Comparison of ENCODE assay signal across 24 cellular contexts in the genomic region with DNA sequence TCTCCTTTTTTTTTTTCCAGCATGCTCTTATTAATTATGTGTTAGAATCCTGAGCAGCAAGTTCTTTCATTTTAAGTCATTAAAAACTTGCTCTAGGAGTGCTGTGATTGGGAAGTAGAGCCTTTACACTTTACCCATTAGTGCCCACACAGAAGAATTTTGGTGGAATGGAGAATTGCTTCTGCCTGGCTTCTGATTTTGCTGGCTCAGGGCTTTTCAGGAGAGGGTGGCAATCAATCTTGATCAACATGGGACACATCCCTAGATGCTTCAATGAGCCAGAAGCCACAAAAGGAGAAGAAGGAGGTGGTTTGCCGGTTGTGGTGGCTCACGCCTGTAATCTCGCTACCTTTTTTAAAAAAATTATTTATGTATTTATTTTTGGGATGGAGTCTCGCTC. TPM values are rescaled to one million over a fixed set of nuclear protein-coding genes. Genes with fewer than 3 reads are reported as not detected.
DNase-seq lines count a peak whose midpoint lies in the region; ATAC-seq, FAIRE-seq and TF ChIP-seq lines count a peak whose summit lies in the region.
"Had no signal": no experiment of that assay in that cellular context is flagged by ENCODE, and none has a peak within 500 bp of the region (broad histone marks: within the 10 kb centered on the region; RNA-seq: fewer than 3 reads in every experiment).

No MANE protein-coding gene starts in this region.

- H3K36me3 ChIP-seq in HepG2 (replicated peaks in 1 of 2; ENCODE audit: control insufficient read depth in 1 of 2, insufficient read depth in 2 of 2, low read length in 2 of 2) (no peaks in the 10 kb centered on the region), right lobe of liver (no peaks in the 10 kb centered on the region), IMR-90 (ENCODE audit: control insufficient read depth, insufficient read depth, low read length) (no peaks in the 10 kb centered on the region), K562 (ENCODE audit: control insufficient read depth, insufficient read depth, low read length) (no peaks in the 10 kb centered on the region)
- H3K36me3 ChIP-seq: BE2C, HAP-1 had no signal

- TF ChIP-seq RAD21 in HepG2 (CRISPR knock-in tag; IDR thresholded peaks at IDR 0.05) (no peak), IMR-90 (IDR thresholded peaks at IDR 0.05; ENCODE audit: low read length) (no peak), K562 (CRISPR knock-in tag; conservative IDR thresholded peaks at IDR 0.05 in 1 of 2, IDR thresholded peaks at IDR 0.05 in 1 of 2) (no peak)

- no peak overlapping the region for H3K4me3 ChIP-seq in HepG2 (replicated peaks in 1 of 3; ENCODE audit: insufficient read depth in 1 of 3, low read depth in 2 of 3, low read length in 3 of 3)
- no peak overlapping the region for H3K4me3 ChIP-seq in right lobe of liver
- H3K4me3 ChIP-seq in IMR-90 (ENCODE audit: insufficient read depth, low read depth, low read length), result no peak overlapping the region
- H3K4me3 ChIP-seq in K562, result no peak overlapping the region
- H3K4me3 ChIP-seq: GM23248, HAP-1 had no signal

- peaks cover 3 to 21% of the 10 kb centered on the region in 2 experiments; a peak in 3 of 5 replicates for H3K27me3 ChIP-seq in HepG2 (ENCODE audit: control insufficient read depth in 1 of 2, insufficient read depth in 2 of 2, low read length in 2 of 2)
- no peaks in the 10 kb centered on the region for H3K27me3 ChIP-seq in right lobe of liver
- peaks cover 25% of the 10 kb centered on the region for H3K27me3 ChIP-seq in IMR-90 (ENCODE audit: control insufficient read depth, insufficient read depth, low read length)
- H3K27me3 ChIP-seq in K562 (ENCODE audit: control insufficient read depth in 2 of 2, insufficient read depth in 2 of 2, low read length in 2 of 2), result no peaks in the 10 kb centered on the region; a peak in 1 of 5 replicates
- H3K27me3 ChIP-seq: BE2C had no signal

- H3K36me3 Mint-ChIP-seq in activated CD8-positive, alpha-beta memory T cell treated with anti-CD3 and anti-CD28 coated beads, Interleukin-2, amount 10 ng/mL, durations not matched to agents 7 days and 5 days, result no peaks in the 10 kb centered on the region
- H3K36me3 Mint-ChIP-seq: CD4-positive, CD25-positive, alpha-beta regulatory T cell; CD8-positive, alpha-beta T cell had no signal

- FAIRE-seq in HepG2 (lab: Jason Lieb, UNC), result no peak
- FAIRE-seq in K562 (lab: Jason Lieb, UNC), result no peak
- FAIRE-seq: A204.1, G401.6, GM12892, H54 had no signal

- TF ChIP-seq EP300 in HepG2 (IDR thresholded peaks at IDR 0.05; ENCODE audit: low read depth in 2 of 2, low read length in 2 of 2) (no peak), HepG2 (CRISPR knock-in tag; IDR thresholded peaks at IDR 0.05; ENCODE audit: borderline replicate concordance) (no peak), K562 (IDR thresholded peaks at IDR 0.05; ENCODE audit: low read length) (no peak)

- H3K9ac ChIP-seq in HepG2 (ENCODE audit: insufficient read depth, low read depth, low read length), result no peak overlapping the region
- no peak overlapping the region for H3K9ac ChIP-seq in IMR-90 (ENCODE audit: low read depth, low read length)
- no peak overlapping the region for H3K9ac ChIP-seq in K562 (ENCODE audit: insufficient read depth in 1 of 2, low read depth in 2 of 2, low read length in 2 of 2)
- H3K9ac ChIP-seq: GM23248 had no signal

- no peak overlapping the region for H2BK5ac ChIP-seq in IMR-90 (ENCODE audit: low read depth, low read length, poor library complexity, severe bottlenecking)

- H4K91ac ChIP-seq in IMR-90 (ENCODE audit: insufficient read depth, low read depth, low read length), result no peak overlapping the region

- H3K4me2 ChIP-seq in HepG2 (ENCODE audit: low read depth, low read length) (no peak overlapping the region), IMR-90 (ENCODE audit: low read depth, low read length) (no peak overlapping the region), K562 (ENCODE audit: insufficient read depth, low read length) (no peak overlapping the region)

- H2AFZ ChIP-seq in HepG2 (ENCODE audit: low read length) (no peak overlapping the region), IMR-90 (replicated peaks; ENCODE audit: low read length, poor library complexity) (no peak overlapping the region), K562 (ENCODE audit: low read depth, low read length) (no peak overlapping the region)
- H2AFZ ChIP-seq: GM23248 had no signal

- no peak overlapping the region for H3K23ac ChIP-seq in IMR-90 (ENCODE audit: low read depth, low read length)

- H3K9me3 ChIP-seq in HepG2 (ENCODE audit: low read length) (no peaks in the 10 kb centered on the region), right lobe of liver (no peaks in the 10 kb centered on the region), IMR-90 (ENCODE audit: control insufficient read depth, insufficient read depth, low read length) (no peaks in the 10 kb centered on the region), K562 (replicated peaks; ENCODE audit: control insufficient read depth, insufficient read depth, low read depth, low read length) (no peaks in the 10 kb centered on the region)
- H3K9me3 ChIP-seq: BE2C, Caco-2, HAP-1 had no signal

- no peak overlapping the region for H2AK9ac ChIP-seq in IMR-90 (replicated peaks; ENCODE audit: low read depth, low read length, poor library complexity)

- TF ChIP-seq POLR2A in HepG2 (IDR thresholded peaks at IDR 0.05; ENCODE audit: insufficient read depth in 1 of 2, low read depth in 2 of 2, low read length in 2 of 2) (no peak), right lobe of liver (IDR thresholded peaks at IDR 0.05) (no peak), IMR-90 (IDR thresholded peaks at IDR 0.05; ENCODE audit: low read depth, low read length) (no peak), K562 (conservative IDR thresholded peaks at IDR 0.05) (no peak)

- H3K79me1 ChIP-seq in IMR-90 (ENCODE audit: low read depth in 1 of 2, low read length in 2 of 2), result no peaks in the 10 kb centered on the region

- H3K4me1 Mint-ChIP-seq in activated CD8-positive, alpha-beta memory T cell treated with anti-CD3 and anti-CD28 coated beads, Interleukin-2, amount 10 ng/mL, durations not matched to agents 7 days and 5 days, result peaks cover 9% of the 10 kb centered on the region

- WGBS in HepG2 (ENCODE audit: low lambda C conversion rate), result 64% methylated on average over 4 of the region's 4 CpGs
- WGBS in right lobe of liver (ENCODE audit: insufficient coverage, low coverage, low lambda C conversion rate, missing lambda C conversion rate), result 89% methylated on average over 3 of the region's 4 CpGs
- WGBS in IMR-90 (ENCODE audit: extremely low coverage in 2 of 2, insufficient read length in 1 of 2), 2 experiments, result no CpG with 5 or more reads among the region's 4 CpGs
- 69% methylated on average over 4 of the region's 4 CpGs for WGBS in K562 (ENCODE audit: insufficient coverage, low coverage, missing lambda C conversion rate)

- H2BK20ac ChIP-seq in IMR-90 (ENCODE audit: low read depth, low read length), result no peak overlapping the region

- TF ChIP-seq CTCF in HepG2 (CRISPR knock-in tag; IDR thresholded peaks at IDR 0.05) (no peak), right lobe of liver (IDR thresholded peaks at IDR 0.05) (no peak), IMR-90 (conservative IDR thresholded peaks at IDR 0.05; ENCODE audit: low read depth, low read length) (no peak), K562 (IDR thresholded peaks at IDR 0.05 in 2 of 3, conservative IDR thresholded peaks at IDR 0.05 in 1 of 3; ENCODE audit: insufficient read depth in 2 of 3, low read depth in 1 of 3, low read length in 3 of 3) (no peak)

- H3K4me1 ChIP-seq in HepG2 (ENCODE audit: insufficient read depth, low read length), result no peaks in the 10 kb centered on the region
- H3K4me1 ChIP-seq in right lobe of liver, result no peaks in the 10 kb centered on the region
- no peaks in the 10 kb centered on the region; the same call in 1 of the 2 replicates for H3K4me1 ChIP-seq in IMR-90 (ENCODE audit: control insufficient read depth, insufficient read depth, low read length)
- H3K4me1 ChIP-seq in K562 (replicated peaks in 1 of 2; ENCODE audit: control insufficient read depth in 2 of 2, insufficient read depth in 2 of 2, low read length in 2 of 2), result no peaks in the 10 kb centered on the region; a peak in 1 of 5 replicates
- H3K4me1 ChIP-seq: Caco-2 had no signal

- no peak overlapping the region for H3K4me3 Mint-ChIP-seq in activated CD8-positive, alpha-beta memory T cell treated with anti-CD3 and anti-CD28 coated beads, Interleukin-2, amount 10 ng/mL, durations not matched to agents 7 days and 5 days
- H3K4me3 Mint-ChIP-seq: CD4-positive, CD25-positive, alpha-beta regulatory T cell; CD8-positive, alpha-beta T cell; HFFc6 had no signal

- no peak overlapping the region for H2BK120ac ChIP-seq in IMR-90 (ENCODE audit: low read depth, low read length)

- H3K4ac ChIP-seq in IMR-90 (ENCODE audit: low read depth, low read length), result no peak overlapping the region

- H3K56ac ChIP-seq in IMR-90 (ENCODE audit: extremely low read depth, insufficient read depth, low read length), result no peak overlapping the region

- no peak for DNase-seq in HepG2 (ENCODE audit: low spot score)
- DNase-seq in right lobe of liver, result no peak
- no peak for DNase-seq in IMR-90
- DNase-seq in K562 (ENCODE audit: extremely low read depth in 1 of 4, low spot score in 3 of 4), result no peak
- no peak for DNase-seq in T-helper 2 cell
- DNase-seq in SHP77 treated with DMSO at 0.1 percent for 48 hours (lab: John Stamatoyannopoulos, UW), result no peak
- no peak for DNase-seq in activated CD8-positive, alpha-beta memory T cell treated with anti-CD3 and anti-CD28 coated beads, Interleukin-2, amount 10 ng/mL, durations not matched to agents 7 days and 5 days
- DNase-seq in NCI-H446 treated with DMSO at 0.1 percent for 48 hours (lab: John Stamatoyannopoulos, UW), result no peak
- DNase-seq: ACHN; AML-193; BE2C; Caco-2; CD4-positive, CD25-positive, alpha-beta regulatory T cell; CD8-positive, alpha-beta T cell; DMS153; GM23248; HFFc6 had no signal

- H4K8ac ChIP-seq in IMR-90 (ENCODE audit: low read depth in 2 of 2, low read length in 2 of 2), result no peak overlapping the region

- CTCF ChIA-PET in HepG2 (lab: Yijun Ruan, JAX; ENCODE audit: low intra/inter-chr PET ratio, low total read pairs), result no interaction called here
- CTCF ChIA-PET in IMR-90 (lab: Yijun Ruan, JAX), result no interaction called here
- CTCF ChIA-PET in K562 (lab: Yijun Ruan, JAX; ENCODE audit: low intra/inter-chr PET ratio), result no interaction called here
- CTCF ChIA-PET in activated CD8-positive, alpha-beta memory T cell treated with anti-CD3 and anti-CD28 coated beads, Interleukin-2, amount 10 ng/mL, durations not matched to agents 7 days and 5 days (lab: Charles Lee), result no interaction called here

- dilution Hi-C loops in IMR-90 (cut with HindIII; ENCODE audit: low sequenced_read_pairs, unreplicated experiment), result no loop called here

- H4K5ac ChIP-seq in IMR-90 (ENCODE audit: low read depth, low read length), result no peak overlapping the region

- POLR2A ChIA-PET in HepG2 (lab: Yijun Ruan, JAX) (no interaction called here), IMR-90 (lab: Charles Lee; ENCODE audit: unreplicated experiment) (no interaction called here), K562 (lab: Yijun Ruan, JAX) (no interaction called here)

- peaks cover 63% of the 10 kb centered on the region for H3K27me3 Mint-ChIP-seq in activated CD8-positive, alpha-beta memory T cell treated with anti-CD3 and anti-CD28 coated beads, Interleukin-2, amount 10 ng/mL, durations not matched to agents 7 days and 5 days

- H3K18ac ChIP-seq in IMR-90 (ENCODE audit: low read depth, low read length), result no peak overlapping the region

- H3K9me1 ChIP-seq in IMR-90 (ENCODE audit: insufficient read depth, low read length), result no peaks in the 10 kb centered on the region
- no peaks in the 10 kb centered on the region for H3K9me1 ChIP-seq in K562 (ENCODE audit: control insufficient read depth, insufficient read depth, low read length)

- intact Hi-C loops in HepG2 (cut with micrococcal nuclease; ENCODE audit: unreplicated experiment), result no loop called here
- intact Hi-C loops in right lobe of liver (cut with DNase I), result no loop called here
- intact Hi-C loops in IMR-90 (cut with micrococcal nuclease), result no loop called here
- intact Hi-C loops in K562 (cut with micrococcal nuclease), result no loop called here

- no peak overlapping the region for H2BK15ac ChIP-seq in IMR-90 (ENCODE audit: low read depth, low read length)

- BruUV-seq in HepG2 (replicated peaks; lab: Mats Ljungman, UMichigan) (no TSS peak), IMR-90 (replicated peaks; lab: Mats Ljungman, UMichigan) (no TSS peak), K562 (replicated peaks; lab: Mats Ljungman, UMichigan) (no TSS peak)

- in situ Hi-C loops in HepG2 (cut with HindIII; ENCODE audit: extremely low pct_ligation_motif_present, low pct_unique_long_range_greater_than_20kb), result no loop called here
- in situ Hi-C loops in IMR-90 (cut with MboI; ENCODE audit: low sequenced_read_pairs), result loop anchor here (5.0 kb wide), 1 partner anchor 518 kb away; no protein-coding TSS in a partner anchor
- in situ Hi-C loops in K562 (cut with MboI), result no loop called here

- H3K79me2 ChIP-seq in HepG2 (ENCODE audit: insufficient read depth, low read length) (no peaks in the 10 kb centered on the region), K562 (ENCODE audit: control insufficient read depth, insufficient read depth, low read length) (no peaks in the 10 kb centered on the region)

- no peaks in the 10 kb centered on the region for H4K20me1 ChIP-seq in HepG2 (ENCODE audit: insufficient read depth, low read length)
- H4K20me1 ChIP-seq in IMR-90 (ENCODE audit: insufficient read depth, low read length), result no peaks in the 10 kb centered on the region
- H4K20me1 ChIP-seq in K562 (replicated peaks; ENCODE audit: control insufficient read depth, insufficient read depth, low read length), result no peaks in the 10 kb centered on the region

- H3K27ac ChIP-seq in HepG2 (ENCODE audit: extremely low read length, insufficient read depth, low read length) (no peak overlapping the region), right lobe of liver (no peak overlapping the region), IMR-90 (ENCODE audit: insufficient read depth, low read length) (no peak overlapping the region), K562 (ENCODE audit: extremely low read depth, low read depth, low read length) (no peak overlapping the region)
- H3K27ac ChIP-seq: 22Rv1, C4-2B, GM23248 had no signal

- ATAC-seq in HepG2 (no peak), right lobe of liver (no peak), IMR-90 (ENCODE audit: low read depth) (no peak), K562 (no peak)
- ATAC-seq in activated CD8-positive, alpha-beta memory T cell treated with anti-CD3 and anti-CD28 coated beads, Interleukin-2, amount 10 ng/mL, durations not matched to agents 7 days and 5 days, result no peak
- ATAC-seq: CD8-positive, alpha-beta T cell had no signal

- H3K27ac Mint-ChIP-seq in activated CD8-positive, alpha-beta memory T cell treated with anti-CD3 and anti-CD28 coated beads, Interleukin-2, amount 10 ng/mL, durations not matched to agents 7 days and 5 days, result no peak overlapping the region
- H3K27ac Mint-ChIP-seq: CD4-positive, CD25-positive, alpha-beta regulatory T cell; CD8-positive, alpha-beta T cell; HFFc6 had no signal

- no peak overlapping the region for H2AK5ac ChIP-seq in IMR-90 (ENCODE audit: low read depth, low read length)

- H3K9me3 Mint-ChIP-seq in activated CD8-positive, alpha-beta memory T cell treated with anti-CD3 and anti-CD28 coated beads, Interleukin-2, amount 10 ng/mL, durations not matched to agents 7 days and 5 days (ENCODE audit: low read depth), result no peaks in the 10 kb centered on the region
- H3K9me3 Mint-ChIP-seq: CD8-positive, alpha-beta T cell; HFFc6 had no signal

- no peak overlapping the region for H3K14ac ChIP-seq in IMR-90 (replicated peaks; ENCODE audit: low read depth, low read length)

RNA-seq across cellular contexts. Expression of a gene that starts 39.4 kb away (rescaled TPM):
- total RNA-seq in HepG2 (2016; rRNA removed; fragmentation: Illumina TruSeq; extraction: Trizol) (150 and 152 TPM in 2 replicates), right lobe of liver (100 to 1,000 TPM in 2 of 6 experiments, 10 to 100 TPM in 3, 1 to 10 TPM in 1; 9.5 to 126 (median 31.1) TPM), IMR-90 (2012; rRNA removed) (37.1 and 77.8 TPM in 2 replicates), K562 (2014; rRNA removed) (31.6 and 67.6 TPM in 2 replicates), K562 (2014; rRNA removed; fragmentation: Illumina TruSeq; extraction: Trizol) (139 and 156 TPM in 2 replicates), K562 (2015; rRNA removed; fragmentation: Illumina TruSeq; extraction: Trizol) (120 and 137 TPM in 2 replicates), K562 (2021) (53.9 and 64.7 TPM in 2 replicates)
- 116 and 134 TPM in 2 replicates for total RNA-seq in HepG2 (2016; cell fraction: cytosol; rRNA removed; fragmentation: Illumina TruSeq; extraction: Trizol; ENCODE audit: low read depth)
- 151 and 154 TPM in 2 replicates for total RNA-seq in HepG2 (2016; cell fraction: insoluble cytoplasmic fraction; rRNA removed; fragmentation: Illumina TruSeq; extraction: Trizol)
- total RNA-seq in HepG2 (2016; cell fraction: membrane; rRNA removed; fragmentation: Illumina TruSeq; extraction: Trizol), result 153 and 155 TPM in 2 replicates
- 82.3 and 106 TPM in 2 replicates for total RNA-seq in HepG2 (2016; cell fraction: nucleus; rRNA removed; fragmentation: Illumina TruSeq; extraction: Trizol)
- polyA plus RNA-seq in HepG2 (2011; rRNA removed) (42.7 and 44.1 TPM in 2 replicates), IMR-90 (2012; rRNA removed) (76.7 and 92.0 TPM in 2 replicates), K562 (2011; rRNA removed) (64.5 and 98.3 TPM in 2 replicates), K562 (2014; fragmentation: Illumina TruSeq; extraction: Trizol) (84.4 and 99.0 TPM in 2 replicates), K562 (2014; fragmentation: Nextera tagmentation; extraction: Ambion mirVana) (100 to 1,000 TPM; 108 to 111 TPM), K562 (2014; rRNA removed) (141 and 198 TPM in 2 replicates)
- 23.0 and 50.4 TPM in 2 replicates for polyA plus RNA-seq in HepG2 (2011; cell fraction: cytosol; rRNA removed)
- 10.1 and 18.0 TPM in 2 replicates for polyA plus RNA-seq in HepG2 (2011; cell fraction: nucleus; rRNA removed)
- 109 and 125 TPM in 2 replicates for polyA plus RNA-seq in HepG2 (2012)
- 110 and 115 TPM in 2 replicates for polyA plus RNA-seq in HepG2 (2016; cell fraction: cytosol; fragmentation: Illumina TruSeq; extraction: Trizol; ENCODE audit: low read depth)
- polyA plus RNA-seq in HepG2 (2016; cell fraction: insoluble cytoplasmic fraction; fragmentation: Illumina TruSeq; extraction: Trizol; ENCODE audit: low read depth), result 101 and 141 TPM in 2 replicates
- 105 and 124 TPM in 2 replicates for polyA plus RNA-seq in HepG2 (2016; cell fraction: membrane; fragmentation: Illumina TruSeq; extraction: Trizol; ENCODE audit: low read depth)
- 145 and 173 TPM in 2 replicates for polyA plus RNA-seq in HepG2 (2016; cell fraction: nucleus; fragmentation: Illumina TruSeq; extraction: Trizol; ENCODE audit: insufficient read depth, low read depth)
- polyA minus RNA-seq in HepG2 (2011; rRNA and poly(A)+ RNA removed; ENCODE audit: low replicate concordance), result 1.2 and 4.4 TPM in 2 replicates
- polyA minus RNA-seq in HepG2 (2011; cell fraction: cytosol; rRNA and poly(A)+ RNA removed), result 5.8 and 9.7 TPM in 2 replicates
- polyA minus RNA-seq in HepG2 (2011; cell fraction: nucleus; rRNA and poly(A)+ RNA removed), result 14.3 and 15.4 TPM in 2 replicates
- 16.6 and 35.7 TPM in 2 replicates for polyA plus RNA-seq in IMR-90 (2012; cell fraction: cytosol; rRNA removed)
- 2.7 and 27.1 TPM in 2 replicates for polyA plus RNA-seq in IMR-90 (2012; cell fraction: nucleus; rRNA removed; ENCODE audit: low replicate concordance)
- 14.7 and 33.8 TPM in 2 replicates for total RNA-seq in K562 (2011; cell fraction: chromatin; rRNA removed; ENCODE audit: low replicate concordance)
- total RNA-seq in K562 (2011; cell fraction: nucleolus; rRNA removed), result 13.4 and 13.8 TPM in 2 replicates
- total RNA-seq in K562 (2011; cell fraction: nucleoplasm; rRNA removed), result 28.4 and 41.3 TPM in 2 replicates
- 10.8 and 27.7 TPM in 2 replicates for polyA plus RNA-seq in K562 (2011; cell fraction: cytosol; rRNA removed)
- polyA plus RNA-seq in K562 (2011; cell fraction: nucleus; rRNA removed), result 17.0 and 24.0 TPM in 2 replicates
- polyA plus RNA-seq in K562 (2012), result 60.5 and 95.5 TPM in 2 replicates
- polyA minus RNA-seq in K562 (2011; rRNA and poly(A)+ RNA removed), result 30.1 and 30.6 TPM in 2 replicates
- 5.5 and 30.3 TPM in 2 replicates for polyA minus RNA-seq in K562 (2011; cell fraction: cytosol; rRNA and poly(A)+ RNA removed)
- 14.9 and 22.3 TPM in 2 replicates for polyA minus RNA-seq in K562 (2011; cell fraction: nucleus; rRNA and poly(A)+ RNA removed)
- total RNA-seq in activated CD8-positive, alpha-beta memory T cell treated with anti-CD3 and anti-CD28 coated beads, Interleukin-2, amount 10 ng/mL, durations not matched to agents 7 days and 5 days, result 100 to 1,000 TPM; 116 to 149 TPM
